Comparison of ENCODE assay signal across 1 cellular context in genomic region chr16:83402160-83402794, GRCh38.
TF ChIP-seq lines count a peak whose summit lies in the region.

No MANE protein-coding gene starts in this region.

TF ChIP-seq in SK-N-SH treated with all-trans-retinoic acid at 6 μM for 48 hours, 23 proteins besides CTCF, POLR2A, EP300 and RAD21 (continued from another document):
- TF ChIP-seq, protein P1, sequence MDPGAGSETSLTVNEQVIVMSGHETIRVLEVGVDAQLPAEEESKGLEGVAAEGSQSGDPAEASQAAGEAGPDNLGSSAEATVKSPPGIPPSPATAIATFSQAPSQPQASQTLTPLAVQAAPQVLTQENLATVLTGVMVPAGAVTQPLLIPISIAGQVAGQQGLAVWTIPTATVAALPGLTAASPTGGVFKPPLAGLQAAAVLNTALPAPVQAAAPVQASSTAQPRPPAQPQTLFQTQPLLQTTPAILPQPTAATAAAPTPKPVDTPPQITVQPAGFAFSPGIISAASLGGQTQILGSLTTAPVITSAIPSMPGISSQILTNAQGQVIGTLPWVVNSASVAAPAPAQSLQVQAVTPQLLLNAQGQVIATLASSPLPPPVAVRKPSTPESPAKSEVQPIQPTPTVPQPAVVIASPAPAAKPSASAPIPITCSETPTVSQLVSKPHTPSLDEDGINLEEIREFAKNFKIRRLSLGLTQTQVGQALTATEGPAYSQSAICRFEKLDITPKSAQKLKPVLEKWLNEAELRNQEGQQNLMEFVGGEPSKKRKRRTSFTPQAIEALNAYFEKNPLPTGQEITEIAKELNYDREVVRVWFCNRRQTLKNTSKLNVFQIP (CRISPR knock-in tag; IDR thresholded peaks at IDR 0.05; ENCODE audit: borderline replicate concordance, low read depth): no peak
- TF ChIP-seq PATZ1 (CRISPR knock-in tag; IDR thresholded peaks at IDR 0.05; ENCODE audit: borderline replicate concordance) (no peak), ZC3H10 (CRISPR knock-in tag; IDR thresholded peaks at IDR 0.05) (no peak)
